Comparison of ENCODE assay signal across 26 cellular contexts in genomic region chr5:4896328-4896727, GRCh38.
"Had no signal": no experiment of that assay in that cellular context is flagged by ENCODE, and none has a peak within 500 bp of the region (broad histone marks: within the 10 kb centered on the region; RNA-seq: fewer than 3 reads in every experiment).

No MANE protein-coding gene starts in this region.

- H3K36me3 ChIP-seq: colonic mucosa, esophagus muscularis mucosa, esophagus squamous epithelium, gastrocnemius medialis, gastroesophageal sphincter, heart left ventricle had no signal

- FAIRE-seq: colon, endometrium, endothelial cell of umbilical vein, frontal cortex had no signal

- H3K27ac ChIP-seq: colonic mucosa, coronary artery, dorsolateral prefrontal cortex, epithelial cell of prostate, esophagus muscularis mucosa, esophagus squamous epithelium, foreskin keratinocyte, gastrocnemius medialis, gastroesophageal sphincter, heart left ventricle had no signal

- ATAC-seq: effector memory CD8-positive, alpha-beta T cell; esophagus mucosa; foreskin keratinocyte; gastrocnemius medialis; gastroesophageal sphincter; heart left ventricle had no signal

- H3K9me3 ChIP-seq: colonic mucosa, esophagus muscularis mucosa, esophagus squamous epithelium, gastrocnemius medialis, gastroesophageal sphincter, heart left ventricle had no signal

- H3K4me1 ChIP-seq: colonic mucosa, esophagus squamous epithelium, foreskin keratinocyte, gastrocnemius medialis, gastroesophageal sphincter, heart left ventricle had no signal

- H3K4me3 ChIP-seq: colonic mucosa, coronary artery, dorsolateral prefrontal cortex, esophagus muscularis mucosa, esophagus squamous epithelium, gastrocnemius medialis, gastroesophageal sphincter, heart left ventricle had no signal

- H3K27me3 ChIP-seq: colonic mucosa, foreskin keratinocyte had no signal

- DNase-seq: colonic mucosa; cortex of kidney; dermis blood vessel endothelial cell; dorsolateral prefrontal cortex; effector CD4-positive, alpha-beta T cell; effector CD8-positive, alpha-beta T cell; effector memory CD8-positive, alpha-beta T cell; endodermal cell; erythroblast; esophagus squamous epithelium; foreskin fibroblast; foreskin keratinocyte; foreskin melanocyte; gastrocnemius medialis; glutamatergic neuron; head of caudate nucleus; heart left ventricle had no signal
